Comparison of ENCODE assay signal across 2 cellular contexts in the genomic region with DNA sequence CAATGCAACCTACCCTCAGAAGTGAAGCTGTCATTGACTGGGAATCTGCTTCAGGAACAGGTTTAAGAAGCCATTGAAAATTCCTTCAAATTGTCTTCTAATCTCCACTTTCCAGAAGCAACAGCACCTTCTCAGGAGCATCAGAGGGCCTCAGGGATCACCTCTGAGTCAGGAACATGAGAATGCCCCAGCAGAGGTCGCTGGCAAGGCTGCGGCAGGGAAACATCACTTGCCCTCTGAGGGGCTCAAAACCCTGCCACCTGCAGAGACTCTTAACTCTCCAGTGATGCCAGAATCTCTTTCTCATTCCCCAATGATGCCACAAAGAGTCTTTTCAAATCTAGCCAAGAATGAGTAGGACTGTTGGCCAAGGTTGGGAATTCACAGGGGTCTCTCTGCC.
TF ChIP-seq lines count a peak whose summit lies in the region.

No MANE protein-coding gene starts in this region.

TF ChIP-seq in GM23338, 12 proteins besides CTCF, POLR2A, EP300 and RAD21:
- TF ChIP-seq EZH2phosphoT487 (IDR thresholded peaks at IDR 0.05; ENCODE audit: unreplicated experiment), result no peak
- TF ChIP-seq, protein P1, sequence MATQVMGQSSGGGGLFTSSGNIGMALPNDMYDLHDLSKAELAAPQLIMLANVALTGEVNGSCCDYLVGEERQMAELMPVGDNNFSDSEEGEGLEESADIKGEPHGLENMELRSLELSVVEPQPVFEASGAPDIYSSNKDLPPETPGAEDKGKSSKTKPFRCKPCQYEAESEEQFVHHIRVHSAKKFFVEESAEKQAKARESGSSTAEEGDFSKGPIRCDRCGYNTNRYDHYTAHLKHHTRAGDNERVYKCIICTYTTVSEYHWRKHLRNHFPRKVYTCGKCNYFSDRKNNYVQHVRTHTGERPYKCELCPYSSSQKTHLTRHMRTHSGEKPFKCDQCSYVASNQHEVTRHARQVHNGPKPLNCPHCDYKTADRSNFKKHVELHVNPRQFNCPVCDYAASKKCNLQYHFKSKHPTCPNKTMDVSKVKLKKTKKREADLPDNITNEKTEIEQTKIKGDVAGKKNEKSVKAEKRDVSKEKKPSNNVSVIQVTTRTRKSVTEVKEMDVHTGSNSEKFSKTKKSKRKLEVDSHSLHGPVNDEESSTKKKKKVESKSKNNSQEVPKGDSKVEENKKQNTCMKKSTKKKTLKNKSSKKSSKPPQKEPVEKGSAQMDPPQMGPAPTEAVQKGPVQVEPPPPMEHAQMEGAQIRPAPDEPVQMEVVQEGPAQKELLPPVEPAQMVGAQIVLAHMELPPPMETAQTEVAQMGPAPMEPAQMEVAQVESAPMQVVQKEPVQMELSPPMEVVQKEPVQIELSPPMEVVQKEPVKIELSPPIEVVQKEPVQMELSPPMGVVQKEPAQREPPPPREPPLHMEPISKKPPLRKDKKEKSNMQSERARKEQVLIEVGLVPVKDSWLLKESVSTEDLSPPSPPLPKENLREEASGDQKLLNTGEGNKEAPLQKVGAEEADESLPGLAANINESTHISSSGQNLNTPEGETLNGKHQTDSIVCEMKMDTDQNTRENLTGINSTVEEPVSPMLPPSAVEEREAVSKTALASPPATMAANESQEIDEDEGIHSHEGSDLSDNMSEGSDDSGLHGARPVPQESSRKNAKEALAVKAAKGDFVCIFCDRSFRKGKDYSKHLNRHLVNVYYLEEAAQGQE (IDR thresholded peaks at IDR 0.05; ENCODE audit: unreplicated experiment), result no peak
- TF ChIP-seq, protein P2, sequence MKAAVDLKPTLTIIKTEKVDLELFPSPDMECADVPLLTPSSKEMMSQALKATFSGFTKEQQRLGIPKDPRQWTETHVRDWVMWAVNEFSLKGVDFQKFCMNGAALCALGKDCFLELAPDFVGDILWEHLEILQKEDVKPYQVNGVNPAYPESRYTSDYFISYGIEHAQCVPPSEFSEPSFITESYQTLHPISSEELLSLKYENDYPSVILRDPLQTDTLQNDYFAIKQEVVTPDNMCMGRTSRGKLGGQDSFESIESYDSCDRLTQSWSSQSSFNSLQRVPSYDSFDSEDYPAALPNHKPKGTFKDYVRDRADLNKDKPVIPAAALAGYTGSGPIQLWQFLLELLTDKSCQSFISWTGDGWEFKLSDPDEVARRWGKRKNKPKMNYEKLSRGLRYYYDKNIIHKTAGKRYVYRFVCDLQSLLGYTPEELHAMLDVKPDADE (IDR thresholded peaks at IDR 0.05), result no peak
- no peak for TF ChIP-seq ZNF331 (CRISPR knock-in tag; IDR thresholded peaks at IDR 0.05; ENCODE audit: low read depth)
- no peak for TF ChIP-seq ZNF114 (CRISPR knock-in tag; IDR thresholded peaks at IDR 0.05)
- TF ChIP-seq, protein P3, sequence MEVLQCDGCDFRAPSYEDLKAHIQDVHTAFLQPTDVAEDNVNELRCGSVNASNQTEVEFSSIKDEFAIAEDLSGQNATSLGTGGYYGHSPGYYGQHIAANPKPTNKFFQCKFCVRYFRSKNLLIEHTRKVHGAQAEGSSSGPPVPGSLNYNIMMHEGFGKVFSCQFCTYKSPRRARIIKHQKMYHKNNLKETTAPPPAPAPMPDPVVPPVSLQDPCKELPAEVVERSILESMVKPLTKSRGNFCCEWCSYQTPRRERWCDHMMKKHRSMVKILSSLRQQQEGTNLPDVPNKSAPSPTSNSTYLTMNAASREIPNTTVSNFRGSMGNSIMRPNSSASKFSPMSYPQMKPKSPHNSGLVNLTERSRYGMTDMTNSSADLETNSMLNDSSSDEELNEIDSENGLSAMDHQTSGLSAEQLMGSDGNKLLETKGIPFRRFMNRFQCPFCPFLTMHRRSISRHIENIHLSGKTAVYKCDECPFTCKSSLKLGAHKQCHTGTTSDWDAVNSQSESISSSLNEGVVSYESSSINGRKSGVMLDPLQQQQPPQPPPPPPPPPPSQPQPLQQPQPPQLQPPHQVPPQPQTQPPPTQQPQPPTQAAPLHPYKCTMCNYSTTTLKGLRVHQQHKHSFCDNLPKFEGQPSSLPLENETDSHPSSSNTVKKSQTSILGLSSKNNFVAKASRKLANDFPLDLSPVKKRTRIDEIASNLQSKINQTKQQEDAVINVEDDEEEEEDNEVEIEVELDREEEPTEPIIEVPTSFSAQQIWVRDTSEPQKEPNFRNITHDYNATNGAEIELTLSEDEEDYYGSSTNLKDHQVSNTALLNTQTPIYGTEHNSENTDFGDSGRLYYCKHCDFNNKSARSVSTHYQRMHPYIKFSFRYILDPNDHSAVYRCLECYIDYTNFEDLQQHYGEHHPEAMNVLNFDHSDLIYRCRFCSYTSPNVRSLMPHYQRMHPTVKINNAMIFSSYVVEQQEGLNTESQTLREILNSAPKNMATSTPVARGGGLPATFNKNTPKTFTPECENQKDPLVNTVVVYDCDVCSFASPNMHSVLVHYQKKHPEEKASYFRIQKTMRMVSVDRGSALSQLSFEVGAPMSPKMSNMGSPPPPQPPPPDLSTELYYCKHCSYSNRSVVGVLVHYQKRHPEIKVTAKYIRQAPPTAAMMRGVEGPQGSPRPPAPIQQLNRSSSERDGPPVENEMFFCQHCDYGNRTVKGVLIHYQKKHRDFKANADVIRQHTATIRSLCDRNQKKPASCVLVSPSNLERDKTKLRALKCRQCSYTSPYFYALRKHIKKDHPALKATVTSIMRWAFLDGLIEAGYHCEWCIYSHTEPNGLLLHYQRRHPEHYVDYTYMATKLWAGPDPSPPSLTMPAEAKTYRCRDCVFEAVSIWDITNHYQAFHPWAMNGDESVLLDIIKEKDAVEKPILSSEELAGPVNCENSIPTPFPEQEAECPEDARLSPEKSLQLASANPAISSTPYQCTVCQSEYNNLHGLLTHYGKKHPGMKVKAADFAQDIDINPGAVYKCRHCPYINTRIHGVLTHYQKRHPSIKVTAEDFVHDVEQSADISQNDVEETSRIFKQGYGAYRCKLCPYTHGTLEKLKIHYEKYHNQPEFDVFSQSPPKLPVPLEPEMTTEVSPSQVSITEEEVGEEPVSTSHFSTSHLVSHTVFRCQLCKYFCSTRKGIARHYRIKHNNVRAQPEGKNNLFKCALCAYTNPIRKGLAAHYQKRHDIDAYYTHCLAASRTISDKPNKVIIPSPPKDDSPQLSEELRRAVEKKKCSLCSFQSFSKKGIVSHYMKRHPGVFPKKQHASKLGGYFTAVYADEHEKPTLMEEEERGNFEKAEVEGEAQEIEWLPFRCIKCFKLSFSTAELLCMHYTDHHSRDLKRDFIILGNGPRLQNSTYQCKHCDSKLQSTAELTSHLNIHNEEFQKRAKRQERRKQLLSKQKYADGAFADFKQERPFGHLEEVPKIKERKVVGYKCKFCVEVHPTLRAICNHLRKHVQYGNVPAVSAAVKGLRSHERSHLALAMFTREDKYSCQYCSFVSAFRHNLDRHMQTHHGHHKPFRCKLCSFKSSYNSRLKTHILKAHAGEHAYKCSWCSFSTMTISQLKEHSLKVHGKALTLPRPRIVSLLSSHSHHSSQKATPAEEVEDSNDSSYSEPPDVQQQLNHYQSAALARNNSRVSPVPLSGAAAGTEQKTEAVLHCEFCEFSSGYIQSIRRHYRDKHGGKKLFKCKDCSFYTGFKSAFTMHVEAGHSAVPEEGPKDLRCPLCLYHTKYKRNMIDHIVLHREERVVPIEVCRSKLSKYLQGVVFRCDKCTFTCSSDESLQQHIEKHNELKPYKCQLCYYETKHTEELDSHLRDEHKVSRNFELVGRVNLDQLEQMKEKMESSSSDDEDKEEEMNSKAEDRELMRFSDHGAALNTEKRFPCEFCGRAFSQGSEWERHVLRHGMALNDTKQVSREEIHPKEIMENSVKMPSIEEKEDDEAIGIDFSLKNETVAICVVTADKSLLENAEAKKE (CRISPR knock-in tag; IDR thresholded peaks at IDR 0.05), result no peak
- TF ChIP-seq EZH2 (IDR thresholded peaks at IDR 0.05; ENCODE audit: low read depth, unreplicated experiment), result no peak
TF ChIP-seq in GM23338: peak in this region for 0.

TF ChIP-seq in K562, 482 proteins besides CTCF, POLR2A, EP300 and RAD21:
- no peak for TF ChIP-seq ZBTB17 (CRISPR knock-in tag; IDR thresholded peaks at IDR 0.05)
- TF ChIP-seq MIER1 (IDR thresholded peaks at IDR 0.05; ENCODE audit: low read depth), result no peak
- TF ChIP-seq NCOA4 (IDR thresholded peaks at IDR 0.05; ENCODE audit: partially characterized antibody), result no peak
- no peak for TF ChIP-seq CBX8 (IDR thresholded peaks at IDR 0.05; ENCODE audit: borderline replicate concordance, extremely low read depth, low read depth, low read length, poor library complexity, severe bottlenecking)
- TF ChIP-seq, protein P4, sequence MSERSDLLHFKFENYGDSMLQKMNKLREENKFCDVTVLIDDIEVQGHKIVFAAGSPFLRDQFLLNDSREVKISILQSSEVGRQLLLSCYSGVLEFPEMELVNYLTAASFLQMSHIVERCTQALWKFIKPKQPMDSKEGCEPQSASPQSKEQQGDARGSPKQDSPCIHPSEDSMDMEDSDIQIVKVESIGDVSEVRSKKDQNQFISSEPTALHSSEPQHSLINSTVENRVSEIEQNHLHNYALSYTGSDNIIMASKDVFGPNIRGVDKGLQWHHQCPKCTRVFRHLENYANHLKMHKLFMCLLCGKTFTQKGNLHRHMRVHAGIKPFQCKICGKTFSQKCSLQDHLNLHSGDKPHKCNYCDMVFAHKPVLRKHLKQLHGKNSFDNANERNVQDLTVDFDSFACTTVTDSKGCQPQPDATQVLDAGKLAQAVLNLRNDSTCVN (CRISPR knock-in tag; IDR thresholded peaks at IDR 0.05), result no peak
- TF ChIP-seq PHB (CRISPR knock-in tag; IDR thresholded peaks at IDR 0.05), result no peak
- TF ChIP-seq SMAD4 (CRISPR knock-in tag; conservative IDR thresholded peaks at IDR 0.05), result no peak
- TF ChIP-seq GABPB2 (CRISPR knock-in tag; conservative IDR thresholded peaks at IDR 0.05), result no peak
- no peak for TF ChIP-seq ZNF696 (CRISPR knock-in tag; conservative IDR thresholded peaks at IDR 0.05)
- no peak for TF ChIP-seq POLR2AphosphoS2 (IDR thresholded peaks at IDR 0.05; ENCODE audit: low read length)
- TF ChIP-seq, protein P5, sequence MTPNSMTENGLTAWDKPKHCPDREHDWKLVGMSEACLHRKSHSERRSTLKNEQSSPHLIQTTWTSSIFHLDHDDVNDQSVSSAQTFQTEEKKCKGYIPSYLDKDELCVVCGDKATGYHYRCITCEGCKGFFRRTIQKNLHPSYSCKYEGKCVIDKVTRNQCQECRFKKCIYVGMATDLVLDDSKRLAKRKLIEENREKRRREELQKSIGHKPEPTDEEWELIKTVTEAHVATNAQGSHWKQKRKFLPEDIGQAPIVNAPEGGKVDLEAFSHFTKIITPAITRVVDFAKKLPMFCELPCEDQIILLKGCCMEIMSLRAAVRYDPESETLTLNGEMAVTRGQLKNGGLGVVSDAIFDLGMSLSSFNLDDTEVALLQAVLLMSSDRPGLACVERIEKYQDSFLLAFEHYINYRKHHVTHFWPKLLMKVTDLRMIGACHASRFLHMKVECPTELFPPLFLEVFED (CRISPR knock-in tag; conservative IDR thresholded peaks at IDR 0.05), result no peak
- TF ChIP-seq ATF1 (CRISPR knock-in tag; IDR thresholded peaks at IDR 0.05), result no peak
- TF ChIP-seq ATF1 (tag; IDR thresholded peaks at IDR 0.05), result no peak
- TF ChIP-seq, protein P6, sequence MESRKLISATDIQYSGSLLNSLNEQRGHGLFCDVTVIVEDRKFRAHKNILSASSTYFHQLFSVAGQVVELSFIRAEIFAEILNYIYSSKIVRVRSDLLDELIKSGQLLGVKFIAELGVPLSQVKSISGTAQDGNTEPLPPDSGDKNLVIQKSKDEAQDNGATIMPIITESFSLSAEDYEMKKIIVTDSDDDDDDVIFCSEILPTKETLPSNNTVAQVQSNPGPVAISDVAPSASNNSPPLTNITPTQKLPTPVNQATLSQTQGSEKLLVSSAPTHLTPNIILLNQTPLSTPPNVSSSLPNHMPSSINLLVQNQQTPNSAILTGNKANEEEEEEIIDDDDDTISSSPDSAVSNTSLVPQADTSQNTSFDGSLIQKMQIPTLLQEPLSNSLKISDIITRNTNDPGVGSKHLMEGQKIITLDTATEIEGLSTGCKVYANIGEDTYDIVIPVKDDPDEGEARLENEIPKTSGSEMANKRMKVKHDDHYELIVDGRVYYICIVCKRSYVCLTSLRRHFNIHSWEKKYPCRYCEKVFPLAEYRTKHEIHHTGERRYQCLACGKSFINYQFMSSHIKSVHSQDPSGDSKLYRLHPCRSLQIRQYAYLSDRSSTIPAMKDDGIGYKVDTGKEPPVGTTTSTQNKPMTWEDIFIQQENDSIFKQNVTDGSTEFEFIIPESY (CRISPR knock-in tag; IDR thresholded peaks at IDR 0.05), result no peak
- no peak for TF ChIP-seq FOXA3 (CRISPR knock-in tag; conservative IDR thresholded peaks at IDR 0.05 in 1 of 2, IDR thresholded peaks at IDR 0.05 in 1 of 2)
- no peak for TF ChIP-seq BRD4 (IDR thresholded peaks at IDR 0.05)
